ENCODE assay signal across 9 cellular contexts in genomic region chr15:100339451-100339850, GRCh38. TPM values are rescaled to one million over a fixed set of nuclear protein-coding genes. Genes with fewer than 3 reads are reported as not detected.
DNase-seq lines count a peak whose midpoint lies in the region; ATAC-seq, FAIRE-seq and TF ChIP-seq lines count a peak whose summit lies in the region.
"Not testable (repeated sequence)": the region's sequence is repeated elsewhere in the genome, so short reads cannot be mapped to it uniquely, and the experiment has no call there.
"Had no signal": no experiment of that assay in that cellular context is flagged by ENCODE, and none has a peak within 500 bp of the region (broad histone marks: within the 10 kb centered on the region; RNA-seq: fewer than 3 reads in every experiment).

No MANE protein-coding gene starts in this region.

- CTCF ChIA-PET in CD4-positive, alpha-beta T cell (lab: Charles Lee) = interaction anchor here (0.6 to 6.9 kb wide), 11 partner anchors 9 to 1067 kb away, joined by 3 to 99 read pairs (median 4); no protein-coding TSS in a partner anchor
- CTCF ChIA-PET in activated naive CD4-positive, alpha-beta T cell treated with anti-CD3 and anti-CD28 coated beads, Interleukin-2, amount 10 ng/mL, durations not matched to agents 7 days and 5 days (lab: Charles Lee) = interaction anchor here (0.5 to 8.0 kb wide), 21 partner anchors 9 to 1067 kb away, joined by 3 to 78 read pairs (median 5); no protein-coding TSS in a partner anchor

- H3K23ac ChIP-seq in mesendoderm (ENCODE audit: low read length) = not testable (repeated sequence)

- not testable (repeated sequence) for H3K36me3 Mint-ChIP-seq in CD4-positive, alpha-beta T cell (ENCODE audit: low read depth); IgD-negative memory B cell; activated CD4-positive, alpha-beta T cell treated with anti-CD3 and anti-CD28 coated beads, Interleukin-2, amount 10 ng/mL, durations not matched to agents 24 days and 14 days (ENCODE audit: low read depth); activated naive CD4-positive, alpha-beta T cell treated with anti-CD3 and anti-CD28 coated beads, Interleukin-2, amount 10 ng/mL, durations not matched to agents 7 days and 5 days; nephron (ENCODE audit: low read depth)

- not testable (repeated sequence) for H3K27me3 Mint-ChIP-seq in CD4-positive, alpha-beta T cell
- H3K27me3 Mint-ChIP-seq in IgD-negative memory B cell (peaks cover 28% of the 10 kb centered on the region), nephron (ENCODE audit: low read depth) (peaks cover 61% of the 10 kb centered on the region)
- H3K27me3 Mint-ChIP-seq in activated CD4-positive, alpha-beta T cell treated with anti-CD3 and anti-CD28 coated beads, Interleukin-2, amount 10 ng/mL, durations not matched to agents 24 days and 14 days = peaks cover 37% of the 10 kb centered on the region
- H3K27me3 Mint-ChIP-seq in activated naive CD4-positive, alpha-beta T cell treated with anti-CD3 and anti-CD28 coated beads, Interleukin-2, amount 10 ng/mL, durations not matched to agents 7 days and 5 days = peaks cover 29% of the 10 kb centered on the region

- not testable (repeated sequence) for H2BK120ac ChIP-seq in mesendoderm (ENCODE audit: low read depth, low read length)

- H2AK5ac ChIP-seq in mesendoderm (ENCODE audit: low read length) = not testable (repeated sequence)

- not testable (repeated sequence) for H3K4me1 ChIP-seq in colonic mucosa; mesendoderm (ENCODE audit: control insufficient read depth, low read depth, low read length); small intestine (ENCODE audit: control insufficient read depth in 2 of 2, insufficient read depth in 1 of 2, low read depth in 1 of 2, low read length in 1 of 2)

- not testable (repeated sequence) for TF ChIP-seq CTCF in CD4-positive, alpha-beta T cell (IDR thresholded peaks at IDR 0.05); colonic mucosa (IDR thresholded peaks at IDR 0.05); nephron (IDR thresholded peaks at IDR 0.05; ENCODE audit: unreplicated experiment in 3 of 3)

- FAIRE-seq in small intestine (lab: Jason Lieb, UNC) = not testable (repeated sequence)

- H2BK15ac ChIP-seq in mesendoderm (replicated peaks; ENCODE audit: low read depth) = not testable (repeated sequence)

- H3K18ac ChIP-seq in mesendoderm (ENCODE audit: low read length) = not testable (repeated sequence)

- H3K9ac ChIP-seq in colonic mucosa (ENCODE audit: low read depth in 2 of 2, low read length in 2 of 2); mesendoderm (ENCODE audit: low read length): not testable (repeated sequence)

- POLR2A ChIA-PET in CD4-positive, alpha-beta T cell (lab: Charles Lee) = interaction anchor here (0.7 to 4.6 kb wide), 11 partner anchors 9 to 606 kb away, joined by 3 to 36 read pairs (median 5); partner anchors contain the start of genes ASB7, LINS1 and LYSMD4

- H3K4ac ChIP-seq in mesendoderm (ENCODE audit: low read depth, low read length) = not testable (repeated sequence)

- not testable (repeated sequence) for ATAC-seq in CD4-positive, alpha-beta T cell (ENCODE audit: poor library complexity)

- H3K79me2 ChIP-seq in mesendoderm (ENCODE audit: control insufficient read depth, insufficient read depth, low read length) = not testable (repeated sequence)

- not testable (repeated sequence) for H3K56ac ChIP-seq in mesendoderm (ENCODE audit: low read length)

- not testable (repeated sequence) for H3K27ac ChIP-seq in CD4-positive, alpha-beta T cell (ENCODE audit: low read depth, low read length); colonic mucosa; mesendoderm (ENCODE audit: low read depth, low read length); small intestine (ENCODE audit: low read depth in 1 of 2, low read length in 1 of 2)

- no CpG with 5 or more reads among the region's 7 CpGs for WGBS in mesendoderm (ENCODE audit: extremely low coverage, insufficient coverage, low lambda C conversion rate)
- 28 to 73% (median 57%) methylated on average over 7 of the region's 7 CpGs for WGBS in small intestine, 3 donors

- H3K4me3 Mint-ChIP-seq in CD4-positive, alpha-beta T cell = peak overlapping the region; percentile 86
- H3K4me3 Mint-ChIP-seq in IgD-negative memory B cell (peak overlapping the region in 3 of 4 donors; percentile 47 to 83 (median 49)), nephron (peak overlapping the region; percentile 76 to 87 (median 83))
- H3K4me3 Mint-ChIP-seq in activated CD4-positive, alpha-beta T cell treated with anti-CD3 and anti-CD28 coated beads, Interleukin-2, amount 10 ng/mL, durations not matched to agents 24 days and 14 days = peak overlapping the region; percentile 47
- H3K4me3 Mint-ChIP-seq in activated naive CD4-positive, alpha-beta T cell treated with anti-CD3 and anti-CD28 coated beads, Interleukin-2, amount 10 ng/mL, durations not matched to agents 7 days and 5 days = peak overlapping the region; percentile 72

- not testable (repeated sequence) for H3K36me3 ChIP-seq in colonic mucosa; mesendoderm (ENCODE audit: control insufficient read depth, insufficient read depth, low read length); small intestine (ENCODE audit: control insufficient read depth in 2 of 2, insufficient read depth in 2 of 2, low read length in 2 of 2)

- not testable (repeated sequence) for H2BK5ac ChIP-seq in mesendoderm (ENCODE audit: low read length)

- not testable (repeated sequence) for DNase-seq in CD4-positive, alpha-beta T cell; activated CD4-positive, alpha-beta T cell treated with anti-CD3 and anti-CD28 coated beads, Interleukin-2, amount 10 ng/mL, durations not matched to agents 24 days and 14 days; activated naive CD4-positive, alpha-beta T cell treated with anti-CD3 and anti-CD28 coated beads, Interleukin-2, amount 10 ng/mL, durations not matched to agents 7 days and 5 days
- DNase-seq in colonic mucosa = peak; percentile 30
- peak; percentile 30 for DNase-seq in mesendoderm
- DNase-seq in small intestine = peak; percentile 24

- not testable (repeated sequence) for H3K9me3 ChIP-seq in CD4-positive, alpha-beta T cell (ENCODE audit: control insufficient read depth, low read length); colonic mucosa; small intestine (ENCODE audit: control insufficient read depth, low read depth)

- H3K4me1 Mint-ChIP-seq in CD4-positive, alpha-beta T cell (ENCODE audit: low read depth) = peaks cover 35% of the 10 kb centered on the region
- H3K4me1 Mint-ChIP-seq in IgD-negative memory B cell = not testable (repeated sequence)
- peaks cover 26% of the 10 kb centered on the region for H3K4me1 Mint-ChIP-seq in activated CD4-positive, alpha-beta T cell treated with anti-CD3 and anti-CD28 coated beads, Interleukin-2, amount 10 ng/mL, durations not matched to agents 24 days and 14 days
- peaks cover 56% of the 10 kb centered on the region for H3K4me1 Mint-ChIP-seq in activated naive CD4-positive, alpha-beta T cell treated with anti-CD3 and anti-CD28 coated beads, Interleukin-2, amount 10 ng/mL, durations not matched to agents 7 days and 5 days
- peaks cover 38% of the 10 kb centered on the region for H3K4me1 Mint-ChIP-seq in nephron

- intact Hi-C loops in CD4-positive, alpha-beta T cell (cut with DNase I, micrococcal nuclease) = loop anchor here (2.0 to 10.0 kb wide), 3 partner anchors 205 to 525 kb away; no protein-coding TSS in a partner anchor
- intact Hi-C loops in activated CD4-positive, alpha-beta T cell treated with anti-CD3 and anti-CD28 coated beads, Interleukin-2, amount 10 ng/mL, durations not matched to agents 24 days and 14 days (cut with micrococcal nuclease) = loop anchor here (1.0 to 5.0 kb wide), 2 partner anchors 227 to 411 kb away; no protein-coding TSS in a partner anchor
- intact Hi-C loops in colonic mucosa (cut with DNase I) = loop anchor here (2.0 kb wide), 1 partner anchor 411 kb away; no protein-coding TSS in a partner anchor

- H3K4me3 ChIP-seq in colonic mucosa; mesendoderm (ENCODE audit: low read length); small intestine (ENCODE audit: low read depth in 1 of 2, low read length in 2 of 2): not testable (repeated sequence)

- H4K8ac ChIP-seq in mesendoderm (ENCODE audit: low read depth, low read length) = not testable (repeated sequence)

- H3K27ac Mint-ChIP-seq in CD4-positive, alpha-beta T cell = peak overlapping the region; percentile 26
- not testable (repeated sequence) for H3K27ac Mint-ChIP-seq in IgD-negative memory B cell; activated CD4-positive, alpha-beta T cell treated with anti-CD3 and anti-CD28 coated beads, Interleukin-2, amount 10 ng/mL, durations not matched to agents 24 days and 14 days; activated naive CD4-positive, alpha-beta T cell treated with anti-CD3 and anti-CD28 coated beads, Interleukin-2, amount 10 ng/mL, durations not matched to agents 7 days and 5 days
- peak overlapping the region; percentile 38 to 64 (median 40) for H3K27ac Mint-ChIP-seq in nephron

- H4K5ac ChIP-seq in mesendoderm (ENCODE audit: low read length) = not testable (repeated sequence)

- H3K79me1 ChIP-seq in mesendoderm (ENCODE audit: low read length) = not testable (repeated sequence)

- H3K9me3 Mint-ChIP-seq in CD4-positive, alpha-beta T cell; IgD-negative memory B cell; activated CD4-positive, alpha-beta T cell treated with anti-CD3 and anti-CD28 coated beads, Interleukin-2, amount 10 ng/mL, durations not matched to agents 24 days and 14 days; activated naive CD4-positive, alpha-beta T cell treated with anti-CD3 and anti-CD28 coated beads, Interleukin-2, amount 10 ng/mL, durations not matched to agents 7 days and 5 days; nephron: not testable (repeated sequence)

- H3K4me2 ChIP-seq in mesendoderm (ENCODE audit: low read length) = not testable (repeated sequence)

- H3K27me3 ChIP-seq in CD4-positive, alpha-beta T cell (ENCODE audit: control insufficient read depth, insufficient read depth, low read length); colonic mucosa; mesendoderm (ENCODE audit: insufficient read depth, low read length, poor library complexity); small intestine (ENCODE audit: control insufficient read depth in 2 of 2, insufficient read depth in 2 of 2, low read length in 2 of 2): not testable (repeated sequence)

RNA-seq across cellular contexts. Expression of gene ADAMTS17, which starts 2.3 kb away (rescaled TPM):
- total RNA-seq in CD4-positive, alpha-beta T cell = 10 to 100 TPM in 1 of 2 experiments, 1 to 10 TPM in 1; 9.9 to 13.2 TPM
- polyA plus RNA-seq in IgD-negative memory B cell = not detected
- 0.47 and 1.1 TPM in 2 replicates for total RNA-seq in activated CD4-positive, alpha-beta T cell treated with anti-CD3 and anti-CD28 coated beads, Interleukin-2, amount 10 ng/mL, durations not matched to agents 24 days and 14 days
- 1 to 10 TPM; 4.2 to 8.3 TPM for total RNA-seq in colonic mucosa
- polyA plus RNA-seq in mesendoderm (2013, experiment 1 of 2) = 2.0 TPM
- polyA plus RNA-seq in mesendoderm (2013, experiment 2 of 2) = 1.8 TPM
- polyA plus RNA-seq in small intestine = 1 to 10 TPM in 1 of 3 donors, under 1 TPM in 2; 0.45 to 1.9 (median 0.54) TPM
- polyA plus RNA-seq: BJ had no signal
